Comparison of ENCODE assay signal across 1 cellular context in the genomic region with DNA sequence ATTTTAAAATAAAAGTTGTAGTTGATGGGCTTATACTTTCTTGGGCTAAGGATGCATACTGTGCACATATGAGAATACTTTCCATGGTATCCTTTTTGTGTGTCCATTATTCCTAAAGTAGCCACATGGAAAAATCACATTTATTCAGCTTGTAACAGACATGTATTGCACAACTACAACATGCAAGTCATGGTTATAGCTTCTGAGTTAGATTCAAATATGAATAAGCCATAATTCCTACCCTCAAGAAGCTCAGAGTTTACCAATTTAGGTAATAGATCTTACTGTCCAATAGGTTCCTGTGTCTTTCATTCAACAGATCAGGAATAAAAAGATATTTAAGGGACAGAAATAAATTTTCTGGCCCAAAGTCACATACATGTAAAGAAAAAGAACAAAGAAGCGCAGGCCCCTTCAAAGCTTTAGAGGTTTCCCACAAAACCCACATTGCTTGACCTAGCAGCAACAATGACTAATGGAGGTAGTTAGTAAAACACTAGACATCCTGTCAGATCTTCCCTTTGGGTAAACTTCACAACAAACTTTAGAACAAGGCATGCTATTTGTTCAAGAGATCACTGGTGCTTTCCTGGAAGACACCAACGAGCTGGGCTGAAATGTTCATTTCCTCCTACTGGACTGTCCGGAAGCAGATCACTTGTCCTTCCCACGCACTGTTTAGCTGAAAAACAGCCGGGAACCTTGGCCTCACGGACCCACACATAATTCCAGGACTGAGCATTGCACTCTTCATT.
TF ChIP-seq lines count a peak whose summit lies in the region.

No MANE protein-coding gene starts in this region.

TF ChIP-seq in IMR-90, 13 proteins besides CTCF, POLR2A, EP300 and RAD21:
- TF ChIP-seq NFE2L2 (IDR thresholded peaks at IDR 0.05; ENCODE audit: low read depth, low read length) = 0 out of 2 replicates have a peak, but pooled peaks have one; percentile 33
- TF ChIP-seq CEBPB (IDR thresholded peaks at IDR 0.05; ENCODE audit: low read depth, low read length) = peak; percentile 88
- TF ChIP-seq, protein P1, sequence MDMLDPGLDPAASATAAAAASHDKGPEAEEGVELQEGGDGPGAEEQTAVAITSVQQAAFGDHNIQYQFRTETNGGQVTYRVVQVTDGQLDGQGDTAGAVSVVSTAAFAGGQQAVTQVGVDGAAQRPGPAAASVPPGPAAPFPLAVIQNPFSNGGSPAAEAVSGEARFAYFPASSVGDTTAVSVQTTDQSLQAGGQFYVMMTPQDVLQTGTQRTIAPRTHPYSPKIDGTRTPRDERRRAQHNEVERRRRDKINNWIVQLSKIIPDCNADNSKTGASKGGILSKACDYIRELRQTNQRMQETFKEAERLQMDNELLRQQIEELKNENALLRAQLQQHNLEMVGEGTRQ (IDR thresholded peaks at IDR 0.05; ENCODE audit: low read depth, low read length) = no peak
